19 cellular contexts compared by ENCODE assay signal in the genomic region with DNA sequence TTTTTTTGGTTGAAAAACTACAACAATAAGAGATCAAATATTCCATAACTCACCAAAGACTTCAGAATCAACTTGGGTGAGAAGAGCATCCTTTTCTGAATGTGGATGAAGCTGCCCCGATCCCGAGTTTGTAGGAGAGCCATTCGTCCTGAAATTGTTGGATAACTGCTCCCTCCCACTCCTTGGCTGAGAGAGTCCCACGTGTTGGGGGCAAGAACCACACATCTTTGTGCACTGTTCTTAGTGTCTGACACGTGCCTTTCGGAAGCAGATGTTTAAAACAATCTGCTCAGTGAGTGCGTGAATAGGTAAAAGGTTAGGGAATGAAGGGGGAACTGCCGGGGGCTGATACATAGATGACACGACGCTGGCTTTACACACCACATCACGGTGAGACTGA.
DNase-seq lines count a peak whose midpoint lies in the region; ATAC-seq, FAIRE-seq and TF ChIP-seq lines count a peak whose summit lies in the region.
"Had no signal": no experiment of that assay in that cellular context is flagged by ENCODE, and none has a peak within 500 bp of the region (broad histone marks: within the 10 kb centered on the region; RNA-seq: fewer than 3 reads in every experiment).

No MANE protein-coding gene starts in this region.

- H3K4me3 Mint-ChIP-seq in CD4-positive, alpha-beta memory T cell = peak overlapping the region in 7 of 8 donors; percentile 50 to 78 (median 68)
- H3K4me3 Mint-ChIP-seq: H9 had no signal

- H3K9me3 ChIP-seq in CD4-positive, alpha-beta memory T cell (ENCODE audit: control insufficient read depth in 1 of 2, low read length in 2 of 2) = no peaks in the 10 kb centered on the region
- no peaks in the 10 kb centered on the region for H3K9me3 ChIP-seq in MM.1S (replicated peaks; ENCODE audit: insufficient read depth, low read length)

- H3K9me2 ChIP-seq in MM.1S (replicated peaks; ENCODE audit: insufficient read depth, low read length) = no peaks in the 10 kb centered on the region

- peak; percentile 46 for ATAC-seq in omental fat pad (ENCODE audit: low FRiP score)

- peak overlapping the region in 3 of 7 donors; percentile 55 to 71 (median 65) for H3K27ac Mint-ChIP-seq in CD4-positive, alpha-beta memory T cell
- H3K27ac Mint-ChIP-seq: H9 had no signal

- H2AFZ ChIP-seq in MM.1S (ENCODE audit: low read length) = 0 out of 2 replicates have a peak overlapping the region, but pooled peaks have one; percentile 1

- H3K4me2 ChIP-seq in MM.1S (ENCODE audit: low read depth, low read length) = peak overlapping the region; percentile 25; the same call in 1 of the 2 replicates

- H3K36me3 Mint-ChIP-seq in CD4-positive, alpha-beta memory T cell = no peaks in the 10 kb centered on the region

- no peak for DNase-seq in CD4-positive, alpha-beta memory T cell
- DNase-seq in MM.1S = no peak
- no peak for DNase-seq in bronchial epithelial cell (ENCODE audit: low read depth)
- DNase-seq in omental fat pad (ENCODE audit: low spot score) = no peak
- no peak for DNase-seq in activated gamma-delta T cell treated with Interleukin-2 at 50 U/mL for 16 hours
- DNase-seq in AG20443 (ENCODE audit: low spot score) = no peak
- DNase-seq in hippocampal formation (lab: John Stamatoyannopoulos, UW) = no peak
- DNase-seq: ACHN, AML-193, Calu3, H9, NCI-H1092 treated with DMSO at 0.1 percent for 48 hours, NCI-H146, NCI-H2029 treated with DMSO at 0.1 percent for 48 hours, NCI-H446 treated with DMSO at 0.1 percent for 48 hours, SHP77 had no signal

- FAIRE-seq in bronchial epithelial cell (lab: Jason Lieb, UNC) = peak; percentile 50
- FAIRE-seq: HTR-8/SVneo, RCC 7860 had no signal

- H3K9ac ChIP-seq in MM.1S (ENCODE audit: low read length) = no peak overlapping the region

- no peak overlapping the region for H3K4me3 ChIP-seq in CD4-positive, alpha-beta memory T cell (ENCODE audit: low read length in 2 of 2)
- H3K4me3 ChIP-seq in MM.1S (ENCODE audit: low read length) = no peak overlapping the region
- no peak overlapping the region for H3K4me3 ChIP-seq in bronchial epithelial cell (ENCODE audit: low read depth, low read length)
- H3K4me3 ChIP-seq: SK-N-MC had no signal

- no peaks in the 10 kb centered on the region for H3K36me3 ChIP-seq in CD4-positive, alpha-beta memory T cell (ENCODE audit: insufficient read depth, low read length)
- H3K36me3 ChIP-seq in MM.1S (replicated peaks; ENCODE audit: insufficient read depth, low read length) (no peaks in the 10 kb centered on the region), bronchial epithelial cell (ENCODE audit: control insufficient read depth, insufficient read depth, low read length) (no peaks in the 10 kb centered on the region)

- H3K4me1 Mint-ChIP-seq in CD4-positive, alpha-beta memory T cell = peaks cover 7 to 30% (median 16%) of the 10 kb centered on the region in 4 donors

- H3F3A ChIP-seq in MM.1S (ENCODE audit: insufficient read depth, low read length) = peaks cover 8% of the 10 kb centered on the region

- CTCF ChIA-PET in CD4-positive, alpha-beta memory T cell (lab: Charles Lee; ENCODE audit: partially characterized antibody) = no interaction called here

- intact Hi-C loops in CD4-positive, alpha-beta memory T cell (cut with micrococcal nuclease) = no loop called here

- H3K27me3 ChIP-seq in CD4-positive, alpha-beta memory T cell (ENCODE audit: insufficient read depth, low read length) = no peaks in the 10 kb centered on the region
- H3K27me3 ChIP-seq in MM.1S (replicated peaks; ENCODE audit: insufficient read depth, low read length) (no peaks in the 10 kb centered on the region), bronchial epithelial cell (ENCODE audit: control insufficient read depth, insufficient read depth, low read length) (no peaks in the 10 kb centered on the region)

- no peak overlapping the region for H3K27ac ChIP-seq in CD4-positive, alpha-beta memory T cell (ENCODE audit: low read depth, low read length)
- H3K27ac ChIP-seq in MM.1S (ENCODE audit: low read length) = no peak overlapping the region
- H3K27ac ChIP-seq: SK-N-MC had no signal

- H3K4me1 ChIP-seq in CD4-positive, alpha-beta memory T cell (ENCODE audit: insufficient read depth, low read length) = peaks cover 13% of the 10 kb centered on the region
- H3K4me1 ChIP-seq in MM.1S (ENCODE audit: low read length) = peaks cover 34% of the 10 kb centered on the region

- H4K20me1 ChIP-seq in MM.1S (ENCODE audit: insufficient read depth, low read length) = no peaks in the 10 kb centered on the region

- no peaks in the 10 kb centered on the region for H3K9me3 Mint-ChIP-seq in CD4-positive, alpha-beta memory T cell
- H3K9me3 Mint-ChIP-seq: H9 had no signal

- no peak for TF ChIP-seq CTCF in MM.1S (IDR thresholded peaks at IDR 0.05; ENCODE audit: low read length)
- TF ChIP-seq CTCF in bronchial epithelial cell (IDR thresholded peaks at IDR 0.05; ENCODE audit: insufficient read depth, low read length, severe bottlenecking) = no peak
- TF ChIP-seq CTCF in omental fat pad (IDR thresholded peaks at IDR 0.05) = no peak

- no peaks in the 10 kb centered on the region for H3K27me3 Mint-ChIP-seq in CD4-positive, alpha-beta memory T cell

- no peaks in the 10 kb centered on the region for H3K79me2 ChIP-seq in MM.1S (ENCODE audit: low read length)

- POLR2A ChIA-PET in CD4-positive, alpha-beta memory T cell (lab: Charles Lee; ENCODE audit: partially characterized antibody) = no interaction called here
